ENCODE assay signal across 14 cellular contexts in genomic region chr15:31474059-31474868, GRCh38.
DNase-seq lines count a peak whose midpoint lies in the region; ATAC-seq and TF ChIP-seq lines count a peak whose summit lies in the region.
"Had no signal": no experiment of that assay in that cellular context is flagged by ENCODE, and none has a peak within 500 bp of the region (broad histone marks: within the 10 kb centered on the region; RNA-seq: fewer than 3 reads in every experiment).

No MANE protein-coding gene starts in this region.

- H3K27me3 ChIP-seq in BLaER1 (no peaks in the 10 kb centered on the region), H9 (ENCODE audit: insufficient read depth, low read length) (no peaks in the 10 kb centered on the region), Caco-2 (replicated peaks; ENCODE audit: control insufficient read depth, insufficient read depth, low read length) (no peaks in the 10 kb centered on the region)
- H3K27me3 ChIP-seq: dorsolateral prefrontal cortex had no signal

- no peak overlapping the region for H3K4ac ChIP-seq in H9 (ENCODE audit: low read depth, low read length)

- no peak overlapping the region for H4K8ac ChIP-seq in H9 (replicated peaks; ENCODE audit: insufficient read length, low read depth, low read length)

- intact Hi-C loops in activated T-helper 1 cell treated with anti-CD3 and anti-CD28 coated beads, Interleukin-12 subunit alpha, Interleukin-12 subunit beta, Interleukin-2, Interleukin-4 antibody, amounts not matched to agents 30 ng/mL and 10 ng/mL and 1 ng/mL, durations not matched to agents 14 hours and 24 hours and 36 hours (cut with micrococcal nuclease): no loop called here
- intact Hi-C loops in Caco-2 (cut with micrococcal nuclease; ENCODE audit: unreplicated experiment): no loop called here

- H2AFZ ChIP-seq in H9 (ENCODE audit: low read length): no peak overlapping the region
- H2AFZ ChIP-seq: parathyroid adenoma had no signal

- no peak overlapping the region for H2BK20ac ChIP-seq in H9 (ENCODE audit: low read depth, low read length, poor library complexity, severe bottlenecking)

- no peaks in the 10 kb centered on the region for H3K79me1 ChIP-seq in H9 (ENCODE audit: insufficient read depth, low read depth, low read length, poor library complexity, severe bottlenecking)

- H4K20me1 ChIP-seq in BLaER1 (no peaks in the 10 kb centered on the region), H9 (ENCODE audit: control insufficient read depth, insufficient read depth, insufficient read length) (no peaks in the 10 kb centered on the region)

- H3K9me3 Mint-ChIP-seq in H9 (no peaks in the 10 kb centered on the region), memory B cell (peaks cover 2% of the 10 kb centered on the region), Caco-2 (ENCODE audit: unreplicated experiment) (no peaks in the 10 kb centered on the region)
- H3K9me3 Mint-ChIP-seq in activated T-helper 1 cell treated with anti-CD3 and anti-CD28 coated beads, Interleukin-12 subunit alpha, Interleukin-12 subunit beta, Interleukin-2, Interleukin-4 antibody, amounts not matched to agents 30 ng/mL and 10 ng/mL and 1 ng/mL, durations not matched to agents 14 hours and 24 hours and 36 hours: peaks cover 9% of the 10 kb centered on the region
- H3K9me3 Mint-ChIP-seq: HFFc6 had no signal

- H3K27me3 Mint-ChIP-seq in H9 (ENCODE audit: low read depth): peaks cover 3% of the 10 kb centered on the region; the same call in 1 of the 2 replicates
- H3K27me3 Mint-ChIP-seq in activated T-helper 1 cell treated with anti-CD3 and anti-CD28 coated beads, Interleukin-12 subunit alpha, Interleukin-12 subunit beta, Interleukin-2, Interleukin-4 antibody, amounts not matched to agents 30 ng/mL and 10 ng/mL and 1 ng/mL, durations not matched to agents 14 hours and 24 hours and 36 hours (ENCODE audit: insufficient read depth): no peaks in the 10 kb centered on the region
- no peaks in the 10 kb centered on the region for H3K27me3 Mint-ChIP-seq in memory B cell
- H3K27me3 Mint-ChIP-seq in Caco-2 (ENCODE audit: insufficient read depth, unreplicated experiment): peaks cover 14% of the 10 kb centered on the region

- peaks cover 8 to 12% of the 10 kb centered on the region in 2 experiments for H3K4me1 Mint-ChIP-seq in H9
- H3K4me1 Mint-ChIP-seq in activated T-helper 1 cell treated with anti-CD3 and anti-CD28 coated beads, Interleukin-12 subunit alpha, Interleukin-12 subunit beta, Interleukin-2, Interleukin-4 antibody, amounts not matched to agents 30 ng/mL and 10 ng/mL and 1 ng/mL, durations not matched to agents 14 hours and 24 hours and 36 hours (ENCODE audit: low read depth): peaks cover 60% of the 10 kb centered on the region
- H3K4me1 Mint-ChIP-seq in memory B cell: peaks cover 27% of the 10 kb centered on the region
- no peaks in the 10 kb centered on the region for H3K4me1 Mint-ChIP-seq in Caco-2 (ENCODE audit: low read depth, unreplicated experiment)

- H3K9ac ChIP-seq in BLaER1 (no peak overlapping the region), H9 (ENCODE audit: extremely low read depth, insufficient read length, low read length) (no peak overlapping the region)
- H3K9ac ChIP-seq: parathyroid adenoma had no signal

- ATAC-seq in memory B cell (ENCODE audit: low read depth): peak; percentile 31
- ATAC-seq in HG02981 (IDR thresholded peaks at IDR 0.05; ENCODE audit: unreplicated experiment): no peak

- H3K27ac ChIP-seq in BLaER1: no peak overlapping the region
- H3K27ac ChIP-seq in H9 (ENCODE audit: insufficient read length, low read depth, low read length): no peak overlapping the region
- H3K27ac ChIP-seq: parathyroid adenoma had no signal

- CTCF ChIA-PET in Caco-2 (lab: Charles Lee): no interaction called here

- H3K4me3 Mint-ChIP-seq in H9 (no peak overlapping the region), memory B cell (peak overlapping the region; percentile 69), Caco-2 (ENCODE audit: unreplicated experiment) (no peak overlapping the region)
- peak overlapping the region; percentile 57 for H3K4me3 Mint-ChIP-seq in activated T-helper 1 cell treated with anti-CD3 and anti-CD28 coated beads, Interleukin-12 subunit alpha, Interleukin-12 subunit beta, Interleukin-2, Interleukin-4 antibody, amounts not matched to agents 30 ng/mL and 10 ng/mL and 1 ng/mL, durations not matched to agents 14 hours and 24 hours and 36 hours
- H3K4me3 Mint-ChIP-seq: HFFc6, mesothelial cell of epicardium had no signal

- no peak overlapping the region for H2BK5ac ChIP-seq in H9 (ENCODE audit: insufficient read length, low read length)

- no TSS peak for BruUV-seq in Caco-2 (replicated peaks; lab: Mats Ljungman, UMichigan)

- H3K79me2 ChIP-seq in H9 (ENCODE audit: insufficient read depth, low read length): no peaks in the 10 kb centered on the region
- H3K79me2 ChIP-seq: parathyroid adenoma had no signal

- H2BK12ac ChIP-seq in H9 (ENCODE audit: insufficient read length, low read depth, low read length): no peak overlapping the region

- no peak for TF ChIP-seq CTCF in H9 (conservative IDR thresholded peaks at IDR 0.05)
- no peak for TF ChIP-seq CTCF in Caco-2 (IDR thresholded peaks at IDR 0.05; ENCODE audit: insufficient read depth in 1 of 2, low read depth in 1 of 2, low read length in 1 of 2, severe bottlenecking in 1 of 2, unreplicated experiment in 1 of 2)

- POLR2A ChIA-PET in Caco-2 (lab: Charles Lee): no interaction called here

- no peak overlapping the region for H2AK5ac ChIP-seq in H9 (ENCODE audit: insufficient read length, low read length)

- H3K4me3 ChIP-seq in BLaER1 (no peak overlapping the region), Caco-2 (ENCODE audit: low read depth, low read length) (no peak overlapping the region)
- H3K4me3 ChIP-seq: dorsolateral prefrontal cortex had no signal

- H2BK120ac ChIP-seq in H9 (ENCODE audit: low read depth, low read length, poor library complexity, severe bottlenecking): no peak overlapping the region

- H3K23me2 ChIP-seq in H9 (ENCODE audit: insufficient read length, low read depth, low read length, poor library complexity, severe bottlenecking): no peaks in the 10 kb centered on the region

- DNase-seq in H9 (peak; percentile 6), memory B cell (ENCODE audit: low spot score in 2 of 2) (no peak), DMS153 (lab: John Stamatoyannopoulos, UW) (no peak), Caco-2 (no peak), foreskin melanocyte (no peak)
- DNase-seq in activated T-helper 1 cell treated with anti-CD3 and anti-CD28 coated beads, Interleukin-12 subunit alpha, Interleukin-12 subunit beta, Interleukin-2, Interleukin-4 antibody, amounts not matched to agents 30 ng/mL and 10 ng/mL and 1 ng/mL, durations not matched to agents 14 hours and 24 hours and 36 hours (ENCODE audit: low spot score): no peak
- DNase-seq: HFFc6, MV-4-11, NCI-H2227 treated with DMSO at 0.1 percent for 48 hours had no signal

- no peaks in the 10 kb centered on the region for H3K36me3 ChIP-seq in BLaER1
- no peaks in the 10 kb centered on the region for H3K36me3 ChIP-seq in Caco-2 (ENCODE audit: control insufficient read depth, insufficient read depth, low read length)

- no peak overlapping the region for H2BK15ac ChIP-seq in H9 (ENCODE audit: low read depth, low read length)

- WGBS in H9 (ENCODE audit: extremely low coverage, insufficient read length, low lambda C conversion rate): no CpG with 5 or more reads among the region's 10 CpGs

- no peak overlapping the region for H3T11ph ChIP-seq in H9 (ENCODE audit: low read length)

- H4K91ac ChIP-seq in H9 (ENCODE audit: insufficient read length, low read depth, low read length): no peak overlapping the region

- no peak overlapping the region for H3K18ac ChIP-seq in H9 (ENCODE audit: insufficient read length, low read depth, low read length)

- H3K4me1 ChIP-seq in BLaER1: peaks cover 28% of the 10 kb centered on the region
- H3K4me1 ChIP-seq in H9 (ENCODE audit: insufficient read depth, low read length): no peaks in the 10 kb centered on the region
- no peaks in the 10 kb centered on the region for H3K4me1 ChIP-seq in Caco-2
- H3K4me1 ChIP-seq: parathyroid adenoma had no signal

- peak overlapping the region; percentile 71 for H3K4me2 ChIP-seq in BLaER1
- H3K4me2 ChIP-seq in H9 (ENCODE audit: insufficient read depth, insufficient read length, low read length): no peak overlapping the region

- no peaks in the 10 kb centered on the region for H3K9me3 ChIP-seq in BLaER1
- no peaks in the 10 kb centered on the region for H3K9me3 ChIP-seq in H9 (ENCODE audit: control insufficient read depth, low read depth, low read length)
- no peaks in the 10 kb centered on the region for H3K9me3 ChIP-seq in Caco-2

- no peak overlapping the region for H3K14ac ChIP-seq in H9 (ENCODE audit: insufficient read depth, low read length)

- H4K5ac ChIP-seq in H9 (ENCODE audit: insufficient read length, low read depth, low read length): no peak overlapping the region

- H3K36me3 Mint-ChIP-seq in H9 (ENCODE audit: insufficient read depth in 1 of 3, low read depth in 3 of 3) (no peaks in the 10 kb centered on the region), memory B cell (no peaks in the 10 kb centered on the region), Caco-2 (ENCODE audit: insufficient read depth, unreplicated experiment) (no peaks in the 10 kb centered on the region)
- H3K36me3 Mint-ChIP-seq in activated T-helper 1 cell treated with anti-CD3 and anti-CD28 coated beads, Interleukin-12 subunit alpha, Interleukin-12 subunit beta, Interleukin-2, Interleukin-4 antibody, amounts not matched to agents 30 ng/mL and 10 ng/mL and 1 ng/mL, durations not matched to agents 14 hours and 24 hours and 36 hours (ENCODE audit: low read depth): peaks cover 32% of the 10 kb centered on the region
- H3K36me3 Mint-ChIP-seq: mesothelial cell of epicardium had no signal

- no peak overlapping the region for H3K56ac ChIP-seq in H9 (ENCODE audit: insufficient read length, low read depth, low read length)

- H3K27ac Mint-ChIP-seq in H9 (no peak overlapping the region), memory B cell (peak overlapping the region; percentile 98), Caco-2 (ENCODE audit: unreplicated experiment) (no peak overlapping the region)
- peak overlapping the region; percentile 90 for H3K27ac Mint-ChIP-seq in activated T-helper 1 cell treated with anti-CD3 and anti-CD28 coated beads, Interleukin-12 subunit alpha, Interleukin-12 subunit beta, Interleukin-2, Interleukin-4 antibody, amounts not matched to agents 30 ng/mL and 10 ng/mL and 1 ng/mL, durations not matched to agents 14 hours and 24 hours and 36 hours
- H3K27ac Mint-ChIP-seq: HFFc6, mesothelial cell of epicardium had no signal

- no peak overlapping the region for H3K23ac ChIP-seq in H9 (ENCODE audit: insufficient read length, low read depth, low read length)

Comparison
In these comparisons a context has a peak if more than half of its experiments do, and no peak if none do; other contexts are left out.
1. H3K27ac Mint-ChIP-seq: peak in activated T-helper 1 cell treated with anti-CD3 and anti-CD28 coated beads, Interleukin-12 subunit alpha, Interleukin-12 subunit beta, Interleukin-2, Interleukin-4 antibody, amounts not matched to agents 30 ng/mL and 10 ng/mL and 1 ng/mL, durations not matched to agents 14 hours and 24 hours and 36 hours (single experiment) and memory B cell (single experiment); none in H9 (0 of 3) and Caco-2 (single experiment).
2. H3K4me3 Mint-ChIP-seq: peak in activated T-helper 1 cell treated with anti-CD3 and anti-CD28 coated beads, Interleukin-12 subunit alpha, Interleukin-12 subunit beta, Interleukin-2, Interleukin-4 antibody, amounts not matched to agents 30 ng/mL and 10 ng/mL and 1 ng/mL, durations not matched to agents 14 hours and 24 hours and 36 hours (single experiment) and memory B cell (single experiment); none in H9 (0 of 2) and Caco-2 (single experiment).